ENCODE assay signal across 21 cellular contexts in the genomic region with DNA sequence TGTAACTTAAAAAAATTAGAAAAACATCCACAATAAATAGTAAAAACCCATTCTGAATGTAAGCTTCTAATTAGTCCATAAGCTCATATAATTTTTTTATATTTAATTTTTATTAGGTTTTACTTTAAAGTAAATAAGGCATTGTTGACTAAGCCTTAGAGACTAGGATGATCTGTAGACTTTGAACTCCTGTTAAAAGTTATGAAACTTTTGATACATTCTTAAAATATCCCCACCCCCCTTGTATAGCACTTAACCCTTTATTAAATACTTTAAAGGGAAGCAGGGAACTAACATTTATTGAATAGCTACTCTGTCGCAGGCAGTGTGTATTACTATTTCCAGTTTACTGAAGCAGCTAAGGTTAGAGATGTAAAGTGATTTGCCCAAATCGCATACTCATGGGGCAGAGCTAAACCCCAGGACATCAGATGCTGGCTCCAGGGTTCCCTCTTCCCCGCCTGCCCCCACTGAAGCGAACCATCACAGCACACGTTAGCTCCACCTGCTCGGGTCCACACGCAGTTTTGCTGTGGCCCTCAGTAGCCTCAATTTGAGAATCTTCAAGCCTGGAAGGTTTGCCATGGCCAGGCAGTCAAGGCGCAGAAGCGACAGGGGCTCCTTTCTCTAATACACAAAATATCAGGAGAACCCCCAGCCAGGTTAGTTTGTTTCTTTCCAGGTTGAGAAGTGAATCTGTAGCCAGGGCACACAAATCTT. TPM values are rescaled to one million over a fixed set of nuclear protein-coding genes. Genes with fewer than 3 reads are reported as not detected.
"Had no signal": no experiment of that assay in that cellular context is flagged by ENCODE, and none has a peak within 500 bp of the region (broad histone marks: within the 10 kb centered on the region; RNA-seq: fewer than 3 reads in every experiment).

No MANE protein-coding gene starts in this region.

- H3K9me3 ChIP-seq: esophagus squamous epithelium, prostate gland, transverse colon, vagina had no signal

- H3K27ac ChIP-seq: coronary artery, esophagus squamous epithelium, prostate gland, transverse colon, vagina had no signal

- H3K27ac Mint-ChIP-seq: activated CD4-positive, alpha-beta T cell treated with anti-CD3 and anti-CD28 coated beads, Interleukin-2, amount 10 ng/mL, durations not matched to agents 24 days and 14 days; activated CD8-positive, alpha-beta T cell treated with anti-CD3 and anti-CD28 coated beads, Interleukin-2, amount 10 ng/mL, durations not matched to agents 7 days and 5 days; activated naive CD8-positive, alpha-beta T cell treated with anti-CD3 and anti-CD28 coated beads for 36 hours; brain; natural killer cell treated with Interleukin-12 subunit alpha and Interleukin-12 subunit beta and Interleukin-15 and Interleukin-18, amount 100 ng/mL, for 72 hours had no signal

- H3K36me3 Mint-ChIP-seq: brain had no signal

- H3K27me3 ChIP-seq: vagina had no signal

- H3K4me1 ChIP-seq: esophagus squamous epithelium, prostate gland, transverse colon, vagina had no signal

- H3K36me3 ChIP-seq: esophagus squamous epithelium, prostate gland, transverse colon, vagina had no signal

- H3K4me3 ChIP-seq: coronary artery, esophagus squamous epithelium, prostate gland, transverse colon, vagina had no signal

- H3K4me3 Mint-ChIP-seq: activated CD8-positive, alpha-beta T cell treated with anti-CD3 and anti-CD28 coated beads, Interleukin-2, amount 10 ng/mL, durations not matched to agents 7 days and 5 days; activated naive CD8-positive, alpha-beta T cell treated with anti-CD3 and anti-CD28 coated beads for 36 hours; brain; natural killer cell treated with Interleukin-12 subunit alpha and Interleukin-12 subunit beta and Interleukin-15 and Interleukin-18, amount 100 ng/mL, for 72 hours had no signal

- ATAC-seq: right cardiac atrium had no signal

- DNase-seq: activated CD4-positive, CD25-positive, alpha-beta regulatory T cell; amygdala; esophagus squamous epithelium; hypothalamus; kidney glomerular epithelial cell; mesendoderm; right cardiac atrium; stimulated activated CD4-positive, alpha-beta T cell treated with anti-CD3 and anti-CD28 coated beads, Interleukin-4, amount 100 ng/mL, for 24 hours; substantia nigra; transverse colon had no signal

- FAIRE-seq: small intestine, TTC549 had no signal

RNA-seq across cellular contexts. Expression of gene PON1, which starts 0.8 kb away (rescaled TPM):
- total RNA-seq: activated CD4-positive, alpha-beta T cell treated with anti-CD3 and anti-CD28 coated beads, Interleukin-2, amount 10 ng/mL, durations not matched to agents 24 days and 14 days; activated CD8-positive, alpha-beta T cell treated with anti-CD3 and anti-CD28 coated beads, Interleukin-2, amount 10 ng/mL, durations not matched to agents 7 days and 5 days; activated naive CD8-positive, alpha-beta T cell treated with anti-CD3 and anti-CD28 coated beads for 36 hours; esophagus squamous epithelium; fibroblast of villous mesenchyme; natural killer cell treated with Interleukin-12 subunit alpha and Interleukin-12 subunit beta and Interleukin-15 and Interleukin-18, amount 100 ng/mL, for 72 hours; vagina had no signal
- polyA plus RNA-seq: right cardiac atrium had no signal
